In the genomic region with DNA sequence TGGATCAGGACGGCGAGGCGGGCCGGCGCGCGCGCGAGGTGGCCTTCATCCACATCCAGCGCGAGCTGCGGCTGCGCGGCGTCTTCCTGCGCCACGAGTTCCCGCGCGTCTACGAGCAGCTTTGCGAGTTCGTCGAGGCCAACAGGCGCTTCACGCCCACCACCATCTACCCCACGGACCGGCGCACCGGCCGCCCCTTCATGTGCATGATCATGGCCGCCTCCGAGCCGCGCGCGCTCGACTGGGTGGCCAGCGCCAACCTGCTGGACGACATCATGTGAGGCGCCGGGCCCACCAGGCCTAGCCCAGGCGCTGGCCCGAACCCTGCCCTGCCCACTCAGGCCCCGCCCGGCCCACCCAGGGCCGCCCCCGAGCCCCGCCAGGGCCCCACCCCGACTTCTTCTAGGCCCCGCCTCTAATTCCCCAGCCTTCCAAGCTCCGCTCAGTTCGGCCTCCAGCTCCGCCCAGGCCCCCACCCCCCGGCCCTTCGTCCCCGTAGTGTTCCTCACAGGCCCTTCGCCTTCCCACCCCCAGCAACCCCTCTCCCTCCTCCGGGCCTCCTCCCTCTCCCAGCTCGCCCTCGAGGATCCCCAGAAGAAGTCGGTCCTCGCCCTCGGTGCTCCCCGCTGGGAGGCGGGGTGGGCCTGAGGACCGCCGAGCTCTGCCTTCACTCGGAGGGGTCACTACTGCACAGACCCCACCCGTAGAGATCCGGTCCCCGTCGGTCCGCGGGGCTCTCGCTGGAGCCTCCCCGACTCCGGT, we compare ENCODE assay signal across 8 cellular contexts. TPM values are rescaled to one million over a fixed set of nuclear protein-coding genes. Genes with fewer than 3 reads are reported as not detected.
DNase-seq lines count a peak whose midpoint lies in the region; ATAC-seq and TF ChIP-seq lines count a peak whose summit lies in the region.

No MANE protein-coding gene starts in this region.

- H3K27ac Mint-ChIP-seq in CD14-positive monocyte: peak overlapping the region in 4 of 7 donors; percentile 7 to 72 (median 34)

- peak overlapping the region; percentile 84 for H3K9ac ChIP-seq in HUES6 (ENCODE audit: low read length)

- H3K36me3 Mint-ChIP-seq in CD14-positive monocyte: peaks cover 0 to 9% of the 10 kb centered on the region in 2 donors

- peak overlapping the region; percentile 96 for H3K4me2 ChIP-seq in osteoblast (ENCODE audit: insufficient read depth, low read length)

- DNase-seq in CD14-positive monocyte (ENCODE audit: low spot score) (no peak), fibroblast of peridontal ligament (ENCODE audit: extremely low read depth) (peak; percentile 52), osteoblast (ENCODE audit: insufficient read length, low spot score, missing footprints) (no peak), activated gamma-delta T cell treated with Interleukin-2 at 50 U/mL for 16 hours (no peak)

- H3K9me3 ChIP-seq in HUES6 (ENCODE audit: control insufficient read depth, insufficient read depth, low read depth, low read length): no peaks in the 10 kb centered on the region
- no peaks in the 10 kb centered on the region for H3K9me3 ChIP-seq in osteoblast (ENCODE audit: low read depth, low read length)

- peaks cover 20% of the 10 kb centered on the region for H3K36me3 ChIP-seq in HUES6 (ENCODE audit: control insufficient read depth, insufficient read depth, low read length)
- peaks cover 15% of the 10 kb centered on the region for H3K36me3 ChIP-seq in osteoblast (ENCODE audit: insufficient read depth, low read length)

- TF ChIP-seq CTCF in CD14-positive monocyte (IDR thresholded peaks at IDR 0.05): no peak
- no peak for TF ChIP-seq CTCF in WI38 (IDR thresholded peaks at IDR 0.05; ENCODE audit: low read depth, low read length)
- TF ChIP-seq CTCF in osteoblast (IDR thresholded peaks at IDR 0.05; ENCODE audit: extremely low read depth, low read depth, low read length): no peak

- peaks cover 7% of the 10 kb centered on the region for H3K79me2 ChIP-seq in osteoblast (ENCODE audit: insufficient read depth, low read length)

- H2AFZ ChIP-seq in osteoblast (ENCODE audit: low read length): no peak overlapping the region

- peaks cover 26% of the 10 kb centered on the region for H3K4me1 Mint-ChIP-seq in CD14-positive monocyte

- H3K4me3 Mint-ChIP-seq in CD14-positive monocyte: peak overlapping the region; percentile 92 to 97

- H3K27me3 ChIP-seq in HUES6 (ENCODE audit: control insufficient read depth, insufficient read depth, low read length) (peaks cover 5% of the 10 kb centered on the region; the same call in 1 of the 2 replicates), osteoblast (ENCODE audit: insufficient read depth, low read length) (peaks cover 16% of the 10 kb centered on the region)

- H4K20me1 ChIP-seq in osteoblast (ENCODE audit: insufficient read depth, low read length): peaks cover 8% of the 10 kb centered on the region

- H3K4me3 ChIP-seq in HUES6 (ENCODE audit: low read depth, low read length) (peak overlapping the region; percentile 97), WI38 (ENCODE audit: low read depth, low read length) (peak overlapping the region; percentile 86), osteoblast (ENCODE audit: insufficient read depth, low read length) (peak overlapping the region; percentile 91)

- peaks cover 0 to 15% (median 12%) of the 10 kb centered on the region in 7 donors for H3K9me3 Mint-ChIP-seq in CD14-positive monocyte

- H3K27me3 Mint-ChIP-seq in CD14-positive monocyte (ENCODE audit: low read depth in 3 of 3): peaks cover 30 to 52% (median 38%) of the 10 kb centered on the region in 3 donors

- peaks cover 12% of the 10 kb centered on the region for H3K4me1 ChIP-seq in HUES6 (ENCODE audit: control insufficient read depth, insufficient read depth, low read length)
- peaks cover 16% of the 10 kb centered on the region for H3K4me1 ChIP-seq in osteoblast (ENCODE audit: insufficient read depth, low read length)

- H3K27ac ChIP-seq in HUES6 (ENCODE audit: low read depth, low read length): peak overlapping the region; percentile 89; the same call in 1 of the 2 replicates
- no peak overlapping the region for H3K27ac ChIP-seq in osteoblast (ENCODE audit: low read depth, low read length)

- intact Hi-C loops in CD14-positive monocyte (cut with micrococcal nuclease): loop anchor here (5.0 to 10.0 kb wide), 4 partner anchors 40 to 105 kb away; partner anchors contain the start of genes C8G (in 1 of the 2), FBXW5 (in 1 of the 2), LCN12 (in 1 of the 2) and TMEM141 (in 1 of the 2)

- no peak for ATAC-seq in HG03432 (IDR thresholded peaks at IDR 0.05; ENCODE audit: unreplicated experiment)
- no peak for ATAC-seq in HG03139 (IDR thresholded peaks at IDR 0.05; ENCODE audit: unreplicated experiment)

RNA-seq across cellular contexts. Expression of gene PHPT1, which starts 2.0 kb away (rescaled TPM):
- 100 to 1,000 TPM in 1 of 2 donors, 10 to 100 TPM in 1; 94.3 to 163 TPM for polyA plus RNA-seq in CD14-positive monocyte
- 54.2 and 59.0 TPM in 2 replicates for total RNA-seq in osteoblast

RNA-seq across cellular contexts. Expression of gene MAMDC4, which starts 4.9 kb away (rescaled TPM):
- under 1 TPM in 1 of 2 donors, not detected in 1; 0.07 TPM for polyA plus RNA-seq in CD14-positive monocyte
- total RNA-seq in osteoblast: 0.88 and 1.4 TPM in 2 replicates

RNA-seq across cellular contexts. Expression of gene AJM1, which starts 5.0 kb away (rescaled TPM):
- polyA plus RNA-seq in CD14-positive monocyte: under 1 TPM; 0.10 to 0.18 TPM
- total RNA-seq in osteoblast: 0.88 and 1.1 TPM in 2 replicates

RNA-seq across cellular contexts. Expression of gene EDF1, which starts 18.9 kb away (rescaled TPM):
- 100 to 1,000 TPM; 245 to 264 TPM for polyA plus RNA-seq in CD14-positive monocyte
- total RNA-seq in osteoblast: 126 and 173 TPM in 2 replicates

RNA-seq across cellular contexts. Expression of gene TRAF2, which starts 39.1 kb away (rescaled TPM):
- 1 to 10 TPM; 1.6 to 2.0 TPM for polyA plus RNA-seq in CD14-positive monocyte
- 6.2 and 6.8 TPM in 2 replicates for total RNA-seq in osteoblast
